16 cellular contexts compared by ENCODE assay signal in the genomic region with DNA sequence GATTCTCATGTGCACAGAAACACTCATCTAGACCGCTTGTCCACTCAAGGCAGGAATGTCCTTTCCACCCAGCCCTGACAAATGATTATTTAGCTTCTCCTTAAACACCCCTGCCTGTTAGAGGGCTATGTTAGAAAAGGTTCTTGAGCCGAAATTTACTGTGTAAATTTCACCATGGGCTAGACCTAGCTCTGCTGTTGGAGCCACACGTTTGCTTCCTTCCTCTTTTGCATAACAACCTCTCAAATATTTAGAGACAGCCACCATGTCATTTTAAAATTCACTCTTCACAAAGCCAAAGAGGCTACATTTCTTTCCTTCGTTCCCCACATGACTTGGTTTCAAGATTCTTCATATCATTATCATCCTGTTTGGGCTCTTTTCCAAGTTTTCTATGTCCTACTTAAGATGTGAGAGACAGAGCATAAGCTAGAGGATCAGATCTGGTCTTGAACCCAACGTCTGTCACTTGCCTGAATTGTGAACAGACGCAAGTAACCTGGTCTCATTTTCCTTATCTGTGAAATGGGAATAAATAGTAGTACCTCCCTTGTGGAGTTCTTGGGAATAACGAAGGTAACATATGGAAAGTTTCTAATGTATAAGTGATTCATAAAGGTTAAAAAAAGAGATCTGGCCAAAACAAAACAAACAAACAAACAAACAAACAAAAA. TPM values are rescaled to one million over a fixed set of nuclear protein-coding genes. Genes with fewer than 3 reads are reported as not detected.
DNase-seq lines count a peak whose midpoint lies in the region; ATAC-seq, FAIRE-seq and TF ChIP-seq lines count a peak whose summit lies in the region.
"Had no signal": no experiment of that assay in that cellular context is flagged by ENCODE, and none has a peak within 500 bp of the region (broad histone marks: within the 10 kb centered on the region; RNA-seq: fewer than 3 reads in every experiment).

No MANE protein-coding gene starts in this region.

- DNase-seq in CD1c-positive myeloid dendritic cell (ENCODE audit: extremely low spot score) (peak; percentile 33), HL-60 (ENCODE audit: low read depth in 1 of 2, low spot score in 1 of 2) (peak in 1 of 2 experiments; percentile 70), erythroblast (lab: John Stamatoyannopoulos, UW) (peak; percentile 58 to 74), head of caudate nucleus (no peak), type B pancreatic cell (ENCODE audit: extremely low spot score, unreplicated experiment) (no peak), D721Med (ENCODE audit: insufficient read length, low spot score) (no peak)
- DNase-seq in T-helper 2 cell treated with Interferon-gamma antibody and Interleukin-4, amounts not matched to agents 5 μg/mL and 100 μg/mL, for 36 hours (ENCODE audit: low spot score) = no peak
- DNase-seq: activated gamma-delta T cell treated with Interleukin-2 at 50 U/mL for 16 hours, dorsolateral prefrontal cortex, left cardiac atrium, NCI-H2029, PC-9 had no signal

- no peaks in the 10 kb centered on the region for H3K27me3 ChIP-seq in HL-60 (ENCODE audit: insufficient read depth, poor library complexity, severe bottlenecking)

- H3K4me3 Mint-ChIP-seq in T-helper 2 cell treated with Interferon-gamma antibody and Interleukin-4, amounts not matched to agents 5 μg/mL and 100 μg/mL, for 36 hours = peak overlapping the region; percentile 86
- H3K4me3 Mint-ChIP-seq in type B pancreatic cell = no peak overlapping the region
- H3K4me3 Mint-ChIP-seq: neural progenitor cell had no signal

- no peaks in the 10 kb centered on the region for H3K27me3 Mint-ChIP-seq in T-helper 2 cell treated with Interferon-gamma antibody and Interleukin-4, amounts not matched to agents 5 μg/mL and 100 μg/mL, for 36 hours (ENCODE audit: low read depth)
- H3K27me3 Mint-ChIP-seq in type B pancreatic cell = peaks cover 6% of the 10 kb centered on the region

- no peak for TF ChIP-seq CTCF in HL-60 (IDR thresholded peaks at IDR 0.05; ENCODE audit: insufficient read depth, low read length)
- no peak for TF ChIP-seq CTCF in type B pancreatic cell (conservative IDR thresholded peaks at IDR 0.05)
- TF ChIP-seq CTCF in D721Med (IDR thresholded peaks at IDR 0.05; ENCODE audit: insufficient read depth, missing control alignments) = no peak

- H3K9me3 Mint-ChIP-seq in T-helper 2 cell treated with Interferon-gamma antibody and Interleukin-4, amounts not matched to agents 5 μg/mL and 100 μg/mL, for 36 hours = no peaks in the 10 kb centered on the region
- no peaks in the 10 kb centered on the region for H3K9me3 Mint-ChIP-seq in type B pancreatic cell

- peaks cover 45% of the 10 kb centered on the region for H3K4me1 Mint-ChIP-seq in T-helper 2 cell treated with Interferon-gamma antibody and Interleukin-4, amounts not matched to agents 5 μg/mL and 100 μg/mL, for 36 hours (ENCODE audit: low read depth)
- H3K4me1 Mint-ChIP-seq in type B pancreatic cell (ENCODE audit: unreplicated experiment) = peaks cover 7% of the 10 kb centered on the region

- no peak for TF ChIP-seq POLR2A in erythroblast (IDR thresholded peaks at IDR 0.05; ENCODE audit: low read length)

- ATAC-seq in HG02759 (IDR thresholded peaks at IDR 0.05; ENCODE audit: unreplicated experiment) = no peak
- ATAC-seq: left cardiac atrium had no signal

- intact Hi-C loops in head of caudate nucleus (cut with DNase I) = no loop called here

- peak overlapping the region; percentile 100 for H3K27ac ChIP-seq in HL-60 (replicated peaks)
- H3K27ac ChIP-seq: dorsolateral prefrontal cortex, neural progenitor cell, PC-9, VCaP had no signal

- H3K27ac Mint-ChIP-seq in T-helper 2 cell treated with Interferon-gamma antibody and Interleukin-4, amounts not matched to agents 5 μg/mL and 100 μg/mL, for 36 hours = peak overlapping the region; percentile 96
- no peak overlapping the region for H3K27ac Mint-ChIP-seq in type B pancreatic cell
- H3K27ac Mint-ChIP-seq: neural progenitor cell had no signal

- H3K36me3 Mint-ChIP-seq in T-helper 2 cell treated with Interferon-gamma antibody and Interleukin-4, amounts not matched to agents 5 μg/mL and 100 μg/mL, for 36 hours (ENCODE audit: low read depth) = peaks cover 31% of the 10 kb centered on the region
- no peaks in the 10 kb centered on the region for H3K36me3 Mint-ChIP-seq in type B pancreatic cell

- no peak overlapping the region for H3K4me3 ChIP-seq in HL-60 (replicated peaks; ENCODE audit: insufficient read depth, low read length)
- H3K4me3 ChIP-seq: dorsolateral prefrontal cortex, neural progenitor cell, PC-9 had no signal

- no peak for FAIRE-seq in D721Med (lab: Jason Lieb, UNC)
- FAIRE-seq: frontal cortex had no signal

RNA-seq across cellular contexts. Expression of a gene that starts 6.6 kb away (rescaled TPM):
- 7.5 and 14.0 TPM in 2 replicates for total RNA-seq in type B pancreatic cell (ENCODE audit: low replicate concordance)

Comparison
In these comparisons a context has a peak if more than half of its experiments do, and no peak if none do; other contexts are left out.
1. DNase-seq: peak in CD1c-positive myeloid dendritic cell (single experiment) and erythroblast (2 of 2); none in T-helper 2 cell treated with Interferon-gamma antibody and Interleukin-4, amounts not matched to agents 5 μg/mL and 100 μg/mL, for 36 hours (single experiment), head of caudate nucleus (0 of 42), type B pancreatic cell (single experiment) and D721Med (single experiment).